In genomic region chr1:74145086-74145485, GRCh38 we compare ENCODE assay signal across 27 cellular contexts. TPM values are rescaled to one million over a fixed set of nuclear protein-coding genes. Genes with fewer than 3 reads are reported as not detected.
"Had no signal": no experiment of that assay in that cellular context is flagged by ENCODE, and none has a peak within 500 bp of the region (broad histone marks: within the 10 kb centered on the region; RNA-seq: fewer than 3 reads in every experiment).

No MANE protein-coding gene starts in this region.

- H3K36me3 ChIP-seq: esophagus muscularis mucosa, ovary, right lobe of liver, suprapubic skin, transverse colon, upper lobe of right lung, uterus had no signal

- H3K27ac ChIP-seq: esophagus muscularis mucosa, foreskin keratinocyte, ovary, right lobe of liver, suprapubic skin, transverse colon, upper lobe of right lung, uterus had no signal

- H3K27me3 Mint-ChIP-seq: dendritic cell treated with granulocyte-macrophage colony-stimulating factor and Interleukin-4, amounts not matched to agents 40 ng/mL and 50 ng/mL, for 4 days; naive thymus-derived CD4-positive, alpha-beta T cell; stimulated activated naive CD8-positive, alpha-beta T cell treated with anti-CD3 and anti-CD28 coated beads, Interleukin-15, amount 100 ng/mL, for 72 hours had no signal

- H3K36me3 Mint-ChIP-seq: naive thymus-derived CD4-positive, alpha-beta T cell had no signal

- H3K4me3 ChIP-seq: esophagus muscularis mucosa, lung, ovary, right lobe of liver, suprapubic skin, transverse colon, upper lobe of right lung, uterus had no signal

- H3K27ac Mint-ChIP-seq: dendritic cell treated with granulocyte-macrophage colony-stimulating factor and Interleukin-4, amounts not matched to agents 40 ng/mL and 50 ng/mL, for 4 days; naive thymus-derived CD4-positive, alpha-beta T cell; nephron; stimulated activated naive CD8-positive, alpha-beta T cell treated with anti-CD3 and anti-CD28 coated beads, Interleukin-15, amount 100 ng/mL, for 72 hours had no signal

- H3K4me3 Mint-ChIP-seq: dendritic cell treated with granulocyte-macrophage colony-stimulating factor and Interleukin-4, amounts not matched to agents 40 ng/mL and 50 ng/mL, for 4 days; naive thymus-derived CD4-positive, alpha-beta T cell; nephron; stimulated activated naive CD8-positive, alpha-beta T cell treated with anti-CD3 and anti-CD28 coated beads, Interleukin-15, amount 100 ng/mL, for 72 hours had no signal

- H3K27me3 ChIP-seq: esophagus muscularis mucosa, foreskin keratinocyte, ovary, right lobe of liver, suprapubic skin, transverse colon, upper lobe of right lung, uterus had no signal

- H3K9me3 Mint-ChIP-seq: dendritic cell treated with granulocyte-macrophage colony-stimulating factor and Interleukin-4, amounts not matched to agents 40 ng/mL and 50 ng/mL, for 4 days; nephron had no signal

- ATAC-seq: foreskin keratinocyte; left lobe of liver; naive thymus-derived CD4-positive, alpha-beta T cell; right lobe of liver; stimulated activated naive CD8-positive, alpha-beta T cell treated with anti-CD3 and anti-CD28 coated beads, Interleukin-15, amount 100 ng/mL, for 72 hours; upper lobe of right lung had no signal

- H3K4me1 ChIP-seq: esophagus muscularis mucosa, foreskin keratinocyte, right lobe of liver, suprapubic skin, transverse colon, upper lobe of right lung, uterus had no signal

- H3K9me3 ChIP-seq: right lobe of liver, suprapubic skin, transverse colon, upper lobe of right lung, uterus had no signal

- H3K4me1 Mint-ChIP-seq: naive thymus-derived CD4-positive, alpha-beta T cell; nephron; stimulated activated naive CD8-positive, alpha-beta T cell treated with anti-CD3 and anti-CD28 coated beads, Interleukin-15, amount 100 ng/mL, for 72 hours had no signal

- DNase-seq: effector memory CD4-positive, alpha-beta T cell; foreskin keratinocyte; hypothalamus; kidney; mesendoderm; midbrain; naive thymus-derived CD4-positive, alpha-beta T cell; occipital lobe; ovary; retina; right lobe of liver; small intestine; stimulated activated CD4-positive, alpha-beta T cell treated with anti-CD3 and anti-CD28 coated beads, Interleukin-15, amount 100 ng/mL, for 24 hours; stimulated activated CD4-positive, alpha-beta T cell treated with anti-CD3 and anti-CD28 coated beads, Interleukin-2, amount 100 ng/mL, for 48 hours; stimulated activated CD8-positive, alpha-beta memory T cell treated with anti-CD3 and anti-CD28 coated beads, Interleukin-4, amount 100 ng/mL, for 48 hours; stimulated activated naive CD4-positive, alpha-beta T cell; stimulated activated naive CD8-positive, alpha-beta T cell treated with anti-CD3 and anti-CD28 coated beads, Interleukin-15, amount 100 ng/mL, for 72 hours; transverse colon; upper lobe of right lung; uterus had no signal

RNA-seq across cellular contexts. Expression of gene LRRIQ3, which starts 52.9 kb away (rescaled TPM):
- total RNA-seq: epithelial cell of proximal tubule had no signal
